22 cellular contexts compared by ENCODE assay signal in the genomic region with DNA sequence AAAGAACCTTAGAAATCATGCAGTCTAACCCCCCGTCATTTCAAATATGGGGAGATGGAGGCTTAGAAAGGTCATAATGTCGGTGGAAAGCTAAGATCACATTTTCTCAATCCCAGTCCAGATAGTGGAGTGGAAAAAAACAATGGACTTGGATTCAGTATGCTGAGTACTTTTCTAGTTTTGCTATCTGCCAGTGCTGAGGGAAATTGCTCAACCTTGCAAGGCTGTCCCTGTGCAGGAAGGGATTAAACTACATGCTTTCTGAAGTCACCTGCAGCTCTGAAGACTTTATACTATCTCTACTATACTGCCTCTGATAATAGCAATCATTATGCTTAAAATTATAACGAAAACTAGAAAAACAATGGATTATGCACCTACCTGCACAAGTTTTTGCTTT.
"Had no signal": no experiment of that assay in that cellular context is flagged by ENCODE, and none has a peak within 500 bp of the region (broad histone marks: within the 10 kb centered on the region; RNA-seq: fewer than 3 reads in every experiment).

No MANE protein-coding gene starts in this region.

- H3K4me1 Mint-ChIP-seq: activated naive CD8-positive, alpha-beta T cell treated with anti-CD3 and anti-CD28 coated beads for 36 hours; immature natural killer cell; stimulated activated naive CD8-positive, alpha-beta T cell treated with anti-CD3 and anti-CD28 coated beads, Interleukin-15, amount 100 ng/mL, for 72 hours had no signal

- H3K36me3 Mint-ChIP-seq: activated CD4-positive, alpha-beta memory T cell treated with anti-CD3 and anti-CD28 coated beads for 36 hours; activated naive CD8-positive, alpha-beta T cell treated with anti-CD3 and anti-CD28 coated beads for 36 hours; immature natural killer cell; natural killer cell treated with Interleukin-12 subunit alpha and Interleukin-12 subunit beta and Interleukin-15 and Interleukin-18, amount 100 ng/mL, for 72 hours had no signal

- H3K4me3 Mint-ChIP-seq: activated CD4-positive, alpha-beta memory T cell treated with anti-CD3 and anti-CD28 coated beads for 36 hours; activated naive CD8-positive, alpha-beta T cell treated with anti-CD3 and anti-CD28 coated beads for 36 hours; immature natural killer cell; natural killer cell treated with Interleukin-12 subunit alpha and Interleukin-12 subunit beta and Interleukin-15 and Interleukin-18, amount 100 ng/mL, for 72 hours; stimulated activated naive CD8-positive, alpha-beta T cell treated with anti-CD3 and anti-CD28 coated beads, Interleukin-15, amount 100 ng/mL, for 72 hours had no signal

- H3K27me3 ChIP-seq: body of pancreas, pancreas, transverse colon had no signal

- DNase-seq: activated CD4-positive, alpha-beta memory T cell treated with anti-CD3 and anti-CD28 coated beads for 36 hours; activated CD4-positive, alpha-beta T cell treated with anti-CD3 and anti-CD28 coated beads for 48 hours; activated CD4-positive, CD25-positive, alpha-beta regulatory T cell; activated naive CD4-positive, alpha-beta T cell treated with Interleukin-2 at 50 U/mL for 16 hours; activated naive CD8-positive, alpha-beta T cell treated with anti-CD3 and anti-CD28 coated beads for 36 hours; activated T-cell treated with anti-CD3 and anti-CD28 coated beads, Interleukin-2, amount 50 U/mL, for 48 hours; amygdala; body of pancreas; effector memory CD4-positive, alpha-beta T cell; immature natural killer cell; kidney glomerular epithelial cell; left ventricle myocardium inferior; midbrain; pancreas; right cardiac atrium; stimulated activated CD4-positive, alpha-beta T cell treated with anti-CD3 and anti-CD28 coated beads, Interleukin-1b, Interleukin-23, amount 100 ng/mL, for 48 hours; stimulated activated naive CD8-positive, alpha-beta T cell treated with anti-CD3 and anti-CD28 coated beads, Interleukin-15, amount 100 ng/mL, for 72 hours; T1000; transverse colon had no signal

- H3K4me1 ChIP-seq: body of pancreas, left ventricle myocardium inferior, pancreas, transverse colon had no signal

- H3K36me3 ChIP-seq: left ventricle myocardium inferior, pancreas, transverse colon had no signal

- H3K9me3 ChIP-seq: body of pancreas, left ventricle myocardium inferior, pancreas, transverse colon had no signal

- H3K27me3 Mint-ChIP-seq: activated CD4-positive, alpha-beta memory T cell treated with anti-CD3 and anti-CD28 coated beads for 36 hours; activated naive CD8-positive, alpha-beta T cell treated with anti-CD3 and anti-CD28 coated beads for 36 hours; natural killer cell treated with Interleukin-12 subunit alpha and Interleukin-12 subunit beta and Interleukin-15 and Interleukin-18, amount 100 ng/mL, for 72 hours; stimulated activated naive CD8-positive, alpha-beta T cell treated with anti-CD3 and anti-CD28 coated beads, Interleukin-15, amount 100 ng/mL, for 72 hours had no signal

- H3K27ac Mint-ChIP-seq: activated CD4-positive, alpha-beta memory T cell treated with anti-CD3 and anti-CD28 coated beads for 36 hours; activated naive CD8-positive, alpha-beta T cell treated with anti-CD3 and anti-CD28 coated beads for 36 hours; immature natural killer cell; natural killer cell treated with Interleukin-12 subunit alpha and Interleukin-12 subunit beta and Interleukin-15 and Interleukin-18, amount 100 ng/mL, for 72 hours; stimulated activated naive CD8-positive, alpha-beta T cell treated with anti-CD3 and anti-CD28 coated beads, Interleukin-15, amount 100 ng/mL, for 72 hours had no signal

- ATAC-seq: body of pancreas; esophagus mucosa; natural killer cell treated with Interleukin-12 subunit alpha and Interleukin-12 subunit beta and Interleukin-15 and Interleukin-18, amount 100 ng/mL, for 72 hours; pancreas; right cardiac atrium; stimulated activated naive CD8-positive, alpha-beta T cell treated with anti-CD3 and anti-CD28 coated beads, Interleukin-15, amount 100 ng/mL, for 72 hours had no signal

- H3K4me3 ChIP-seq: body of pancreas, left ventricle myocardium inferior, pancreas, skin epidermis, transverse colon had no signal

- H3K27ac ChIP-seq: body of pancreas, left ventricle myocardium inferior, pancreas, transverse colon had no signal
